1 cellular context compared by ENCODE assay signal in the genomic region with DNA sequence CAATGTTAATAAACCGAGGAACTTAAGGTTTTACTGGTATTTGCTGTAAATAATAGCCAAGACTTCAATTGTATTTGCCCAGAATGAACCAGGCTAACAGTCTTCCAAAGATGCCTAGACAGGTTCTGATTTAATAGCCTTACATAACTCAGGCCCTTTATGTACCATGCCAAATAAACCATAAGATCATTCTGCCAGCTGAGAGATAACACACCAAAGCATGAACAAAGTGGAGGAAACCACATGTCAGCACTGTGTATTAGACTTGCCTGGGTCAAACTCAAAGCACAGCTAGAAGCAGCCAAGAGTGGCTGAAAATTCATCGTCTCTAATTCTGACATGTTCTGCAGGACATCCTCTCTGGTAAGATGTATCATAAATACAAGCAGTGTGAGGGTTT.
TF ChIP-seq lines count a peak whose summit lies in the region.

No MANE protein-coding gene starts in this region.

TF ChIP-seq in SK-N-SH, 30 proteins besides CTCF, POLR2A, EP300 and RAD21:
- peak; percentile 27; the same call in 1 of the 2 replicates for TF ChIP-seq MXI1 (IDR thresholded peaks at IDR 0.05; ENCODE audit: low read depth, low read length)
- TF ChIP-seq NFIC (IDR thresholded peaks at IDR 0.05; ENCODE audit: borderline replicate concordance), result no peak
